18 cellular contexts compared by ENCODE assay signal in genomic region chr17:66684256-66684655, GRCh38.
DNase-seq lines count a peak whose midpoint lies in the region; ATAC-seq, FAIRE-seq and TF ChIP-seq lines count a peak whose summit lies in the region.
"Had no signal": no experiment of that assay in that cellular context is flagged by ENCODE, and none has a peak within 500 bp of the region (broad histone marks: within the 10 kb centered on the region; RNA-seq: fewer than 3 reads in every experiment).

No MANE protein-coding gene starts in this region.

- TF ChIP-seq POLR2A in endothelial cell of umbilical vein (IDR thresholded peaks at IDR 0.05; ENCODE audit: low read depth, low read length): no peak

- no peaks in the 10 kb centered on the region for H3F3A ChIP-seq in PC-3 (ENCODE audit: low read length, unreplicated experiment)

- dilution Hi-C loops in endothelial cell of umbilical vein (cut with MboI; ENCODE audit: extremely low pct_ligation_motif_present, low sequenced_read_pairs): no loop called here

- no peak for ATAC-seq in CD4-positive, alpha-beta T cell (ENCODE audit: poor library complexity)
- ATAC-seq in PC-3: peak; percentile 37; the same call in 1 of the 2 replicates
- no peak for ATAC-seq in GM21576 (IDR thresholded peaks at IDR 0.05; ENCODE audit: unreplicated experiment)
- no peak for ATAC-seq in HG03139 (IDR thresholded peaks at IDR 0.05; ENCODE audit: unreplicated experiment)
- no peak for ATAC-seq in HG02623 (IDR thresholded peaks at IDR 0.05; ENCODE audit: unreplicated experiment)
- ATAC-seq: CD8-positive, alpha-beta T cell had no signal

- H3K36me3 ChIP-seq in PC-3 (ENCODE audit: low read depth, low read length) (peaks cover 20% of the 10 kb centered on the region; the same call in 1 of the 2 replicates), endothelial cell of umbilical vein (ENCODE audit: control insufficient read depth in 2 of 2, extremely low read depth in 1 of 2, insufficient read depth in 2 of 2, low read length in 2 of 2) (no peaks in the 10 kb centered on the region)

- no peaks in the 10 kb centered on the region for H3K79me2 ChIP-seq in PC-3 (ENCODE audit: low read length)
- H3K79me2 ChIP-seq in endothelial cell of umbilical vein (ENCODE audit: control insufficient read depth, insufficient read depth, low read length): no peaks in the 10 kb centered on the region

- H3K4me1 ChIP-seq in PC-3 (ENCODE audit: insufficient read depth, low read length): peaks cover 14% of the 10 kb centered on the region
- H3K4me1 ChIP-seq in endothelial cell of umbilical vein (ENCODE audit: control insufficient read depth, extremely low read depth, insufficient read depth, low read length): no peaks in the 10 kb centered on the region
- H3K4me1 ChIP-seq: SJCRH30 had no signal

- peaks cover 66% of the 10 kb centered on the region for H3K36me3 Mint-ChIP-seq in CD4-positive, alpha-beta T cell (ENCODE audit: low read depth)
- peaks cover 24% of the 10 kb centered on the region for H3K36me3 Mint-ChIP-seq in osteocyte (ENCODE audit: unreplicated experiment)

- no peaks in the 10 kb centered on the region for H3K4me1 Mint-ChIP-seq in CD4-positive, alpha-beta T cell (ENCODE audit: low read depth)
- H3K4me1 Mint-ChIP-seq in osteocyte (ENCODE audit: unreplicated experiment): peaks cover 5% of the 10 kb centered on the region

- intact Hi-C loops in CD4-positive, alpha-beta T cell (cut with DNase I, micrococcal nuclease): no loop called here
- intact Hi-C loops in PC-3 (cut with micrococcal nuclease) (no loop called here), endothelial cell of umbilical vein (cut with micrococcal nuclease) (no loop called here)

- no peak for TF ChIP-seq CTCF in CD4-positive, alpha-beta T cell (IDR thresholded peaks at IDR 0.05)
- TF ChIP-seq CTCF in PC-3 (conservative IDR thresholded peaks at IDR 0.05; ENCODE audit: low read depth, low read length) (no peak), endothelial cell of umbilical vein (IDR thresholded peaks at IDR 0.05; ENCODE audit: extremely low read depth in 1 of 2, insufficient read depth in 1 of 2, low read depth in 1 of 2, low read length in 2 of 2) (no peak), osteocyte (IDR thresholded peaks at IDR 0.05) (no peak)

- H3K4me3 ChIP-seq in PC-3 (ENCODE audit: low read length) (no peak overlapping the region), endothelial cell of umbilical vein (replicated peaks in 1 of 3; ENCODE audit: insufficient read depth in 1 of 3, low read depth in 1 of 3, low read length in 3 of 3) (no peak overlapping the region)
- H3K4me3 ChIP-seq: PC-9, SJCRH30 had no signal

- BruUV-seq in PC-3 (replicated peaks; lab: Mats Ljungman, UMichigan) (no TSS peak), endothelial cell of umbilical vein (replicated peaks; lab: Mats Ljungman, UMichigan) (no TSS peak)

- CTCF ChIA-PET in CD4-positive, alpha-beta T cell (lab: Charles Lee): no interaction called here
- CTCF ChIA-PET in PC-3 (lab: Charles Lee): interaction anchor here (0.6 kb wide), 1 partner anchor 15 kb away, joined by 5 read pairs; no protein-coding TSS in a partner anchor
- CTCF ChIA-PET in endothelial cell of umbilical vein (lab: Charles Lee): interaction anchor here (2.0 kb wide), 1 partner anchor 10 kb away, joined by 7 read pairs; no protein-coding TSS in a partner anchor

- DNase-seq in CD4-positive, alpha-beta T cell: no peak
- DNase-seq in PC-3 (peak; percentile 33), endothelial cell of umbilical vein (ENCODE audit: low read depth, low spot score) (no peak), osteocyte (ENCODE audit: extremely low spot score, unreplicated experiment) (peak; percentile 44)
- DNase-seq: DMS79 treated with DMSO at 0.1 percent for 48 hours, H7, NCI-H1105 treated with DMSO at 0.1 percent for 48 hours, NCI-H187, NCI-H226, NCI-H524, PC-9, SJCRH30 had no signal

- peak overlapping the region; percentile 25 for H3K27ac Mint-ChIP-seq in CD4-positive, alpha-beta T cell
- H3K27ac Mint-ChIP-seq in osteocyte (ENCODE audit: unreplicated experiment): no peak overlapping the region
- H3K27ac Mint-ChIP-seq: CD8-positive, alpha-beta T cell had no signal

- H3K9me1 ChIP-seq in endothelial cell of umbilical vein (replicated peaks; ENCODE audit: control insufficient read depth, extremely low read depth, insufficient read depth, low read length): no peaks in the 10 kb centered on the region

- H3K4me2 ChIP-seq in PC-3 (ENCODE audit: low read length) (no peak overlapping the region), endothelial cell of umbilical vein (ENCODE audit: insufficient read depth, low read length) (no peak overlapping the region)
- H3K4me2 ChIP-seq: PC-9 had no signal

- H2AFZ ChIP-seq in PC-3 (ENCODE audit: low read length): no peak overlapping the region
- no peak overlapping the region for H2AFZ ChIP-seq in endothelial cell of umbilical vein (ENCODE audit: low read depth, low read length)
- H2AFZ ChIP-seq: PC-9 had no signal

- H3K4me3 Mint-ChIP-seq in CD4-positive, alpha-beta T cell: no peak overlapping the region
- no peak overlapping the region for H3K4me3 Mint-ChIP-seq in osteocyte (ENCODE audit: unreplicated experiment)
- H3K4me3 Mint-ChIP-seq: CD8-positive, alpha-beta T cell had no signal

- POLR2A ChIA-PET in CD4-positive, alpha-beta T cell (lab: Charles Lee): no interaction called here
- POLR2A ChIA-PET in PC-3 (lab: Charles Lee; ENCODE audit: unreplicated experiment) (no interaction called here), endothelial cell of umbilical vein (lab: Charles Lee) (interaction anchor here (0.6 kb wide), 1 partner anchor 25 kb away, joined by 4 read pairs; no protein-coding TSS in a partner anchor)

- H3K9me2 ChIP-seq in PC-3 (replicated peaks; ENCODE audit: low read length): no peaks in the 10 kb centered on the region

- no peaks in the 10 kb centered on the region for H3K9me3 Mint-ChIP-seq in CD4-positive, alpha-beta T cell
- H3K9me3 Mint-ChIP-seq in osteocyte (ENCODE audit: unreplicated experiment): no peaks in the 10 kb centered on the region
- H3K9me3 Mint-ChIP-seq: CD8-positive, alpha-beta T cell had no signal

- peak; percentile 40 for FAIRE-seq in endothelial cell of umbilical vein (lab: Jason Lieb, UNC)
- FAIRE-seq: D721Med, HTR-8/SVneo had no signal

- H3K27ac ChIP-seq in CD4-positive, alpha-beta T cell (ENCODE audit: low read depth, low read length): no peak overlapping the region
- H3K27ac ChIP-seq in PC-3 (ENCODE audit: low read length) (no peak overlapping the region), endothelial cell of umbilical vein (ENCODE audit: insufficient read depth, low read depth, low read length) (no peak overlapping the region)
- H3K27ac ChIP-seq: PC-9, SJCRH30 had no signal

- H3K27me3 Mint-ChIP-seq in CD4-positive, alpha-beta T cell: no peaks in the 10 kb centered on the region
- H3K27me3 Mint-ChIP-seq in osteocyte (ENCODE audit: unreplicated experiment): no peaks in the 10 kb centered on the region

- H3K9ac ChIP-seq in PC-3 (ENCODE audit: low read length) (no peak overlapping the region), endothelial cell of umbilical vein (replicated peaks; ENCODE audit: extremely low read depth, insufficient read depth, low read length) (no peak overlapping the region)

- H4K20me1 ChIP-seq in PC-3 (ENCODE audit: low read length) (no peaks in the 10 kb centered on the region), endothelial cell of umbilical vein (replicated peaks; ENCODE audit: control insufficient read depth, extremely low read depth, insufficient read depth, low read length) (no peaks in the 10 kb centered on the region)

- H3K27me3 ChIP-seq in CD4-positive, alpha-beta T cell (ENCODE audit: control insufficient read depth, insufficient read depth, low read length): no peaks in the 10 kb centered on the region
- H3K27me3 ChIP-seq in PC-3 (ENCODE audit: low read length) (no peaks in the 10 kb centered on the region), endothelial cell of umbilical vein (ENCODE audit: control insufficient read depth in 2 of 2, insufficient read depth in 2 of 2, low read length in 2 of 2) (no peaks in the 10 kb centered on the region)
- H3K27me3 ChIP-seq: SJCRH30 had no signal

- no peaks in the 10 kb centered on the region for H3K9me3 ChIP-seq in CD4-positive, alpha-beta T cell (ENCODE audit: control insufficient read depth, low read length)
- H3K9me3 ChIP-seq in PC-3 (ENCODE audit: low read length) (no peaks in the 10 kb centered on the region), endothelial cell of umbilical vein (replicated peaks; ENCODE audit: control insufficient read depth, insufficient read depth, low read length) (no peaks in the 10 kb centered on the region)
- H3K9me3 ChIP-seq: SJCRH30 had no signal

TF ChIP-seq in endothelial cell of umbilical vein, 7 proteins besides CTCF, POLR2A, EP300 and RAD21:
- TF ChIP-seq JUN (IDR thresholded peaks at IDR 0.05; ENCODE audit: borderline replicate concordance, insufficient read depth, insufficient read length, low read depth) (no peak), GATA2 (IDR thresholded peaks at IDR 0.05; ENCODE audit: insufficient read depth, insufficient read length, low read depth, low read length) (no peak), MYC (IDR thresholded peaks at IDR 0.05; ENCODE audit: low read depth, low read length) (no peak), POLR2AphosphoS5 (IDR thresholded peaks at IDR 0.05; ENCODE audit: insufficient read depth, low read depth, low read length) (no peak), EZH2 (IDR thresholded peaks at IDR 0.05; ENCODE audit: borderline replicate concordance, low read depth, low read length, severe bottlenecking) (no peak), MAX (IDR thresholded peaks at IDR 0.05; ENCODE audit: insufficient read depth, insufficient read length) (no peak), FOS (IDR thresholded peaks at IDR 0.05; ENCODE audit: borderline replicate concordance, insufficient read depth, low read length) (no peak)
TF ChIP-seq in endothelial cell of umbilical vein: peak in this region for 0.

Comparison
In these comparisons a context has a peak if more than half of its experiments do, and no peak if none do; other contexts are left out.
1. DNase-seq: peak in PC-3 (single experiment) and osteocyte (single experiment); none in CD4-positive, alpha-beta T cell (0 of 10) and endothelial cell of umbilical vein (single experiment).